In genomic region chr7:91880016-91880412, GRCh38 we compare ENCODE assay signal across 8 cellular contexts. TPM values are rescaled to one million over a fixed set of nuclear protein-coding genes. Genes with fewer than 3 reads are reported as not detected.
DNase-seq lines count a peak whose midpoint lies in the region; ATAC-seq and TF ChIP-seq lines count a peak whose summit lies in the region.

No MANE protein-coding gene starts in this region.

- WGBS in mammary epithelial cell (ENCODE audit: low coverage, missing lambda C conversion rate): 9% methylated on average over 9 of the region's 9 CpGs

- intact Hi-C loops in mammary epithelial cell (cut with micrococcal nuclease): loop anchor here (1.0 to 10.0 kb wide), 6 partner anchors 61 to 582 kb away; partner anchors contain the start of gene GATAD1

- H3K27me3 ChIP-seq in mammary epithelial cell (ENCODE audit: insufficient read depth, low read length): no peaks in the 10 kb centered on the region

- H3K4me3 Mint-ChIP-seq in naive B cell: peak overlapping the region; percentile 92 to 99 (median 98)

- peak overlapping the region; percentile 70 for H3K4me2 ChIP-seq in mammary epithelial cell (ENCODE audit: insufficient read depth, low read depth, low read length)

- H3K36me3 Mint-ChIP-seq in naive B cell: peaks cover 23 to 30% of the 10 kb centered on the region in 2 donors

- H3K9me3 Mint-ChIP-seq in naive B cell: peaks cover 0 to 4% (median 0%) of the 10 kb centered on the region in 7 donors

- peak overlapping the region; percentile 85 to 98 (median 95) for H3K27ac Mint-ChIP-seq in naive B cell

- no peak for TF ChIP-seq CTCF in mammary epithelial cell (conservative IDR thresholded peaks at IDR 0.05 in 1 of 2, IDR thresholded peaks at IDR 0.05 in 1 of 2; ENCODE audit: extremely low read depth in 1 of 2, insufficient read depth in 1 of 2, low read depth in 1 of 2, low read length in 2 of 2)

- TSS peak; percentile 69 for BruUV-seq in mammary epithelial cell (replicated peaks; lab: Mats Ljungman, UMichigan)

- H3K4me1 ChIP-seq in mammary epithelial cell (ENCODE audit: insufficient read depth, low read length): peaks cover 3% of the 10 kb centered on the region

- CTCF ChIA-PET in mammary epithelial cell (lab: Charles Lee; ENCODE audit: low non-redundant PET): interaction anchor here (1.8 kb wide), 1 partner anchor 567 kb away, joined by 10 read pairs; the partner anchor contains the start of gene GATAD1

- H2AFZ ChIP-seq in mammary epithelial cell (ENCODE audit: low read depth, low read length): peak overlapping the region; percentile 96

- peaks cover 29 to 43% (median 39%) of the 10 kb centered on the region in 3 donors for H3K4me1 Mint-ChIP-seq in naive B cell

- dilution Hi-C loops in mammary epithelial cell (cut with HindIII; ENCODE audit: low sequenced_read_pairs): loop anchor here (10.0 kb wide), 1 partner anchor 285 kb away; no protein-coding TSS in a partner anchor

- DNase-seq in mammary epithelial cell (peak; percentile 13), naive B cell (no peak), HCEC 1CT (no peak), GF-D8 (lab: John Stamatoyannopoulos, UW) (no peak)

- peaks cover 0 to 9% (median 5%) of the 10 kb centered on the region in 3 donors for H3K27me3 Mint-ChIP-seq in naive B cell

- H3K79me2 ChIP-seq in mammary epithelial cell (ENCODE audit: insufficient read depth, low read length): peaks cover 46% of the 10 kb centered on the region

- no peaks in the 10 kb centered on the region for H3K9me3 ChIP-seq in mammary epithelial cell (replicated peaks; ENCODE audit: insufficient read depth, low read length)

- H3K4me3 ChIP-seq in mammary epithelial cell (replicated peaks in 1 of 3; ENCODE audit: insufficient read depth in 1 of 3, low read depth in 2 of 3, low read length in 3 of 3): peak overlapping the region; percentile 69 to 85 (median 72)

- in situ Hi-C loops in mammary epithelial cell (cut with MboI; ENCODE audit: low sequenced_read_pairs in 2 of 2): no loop called here

- H3K9ac ChIP-seq in mammary epithelial cell (ENCODE audit: insufficient read depth, low read length): peak overlapping the region; percentile 84

- ATAC-seq in GM18502 (IDR thresholded peaks at IDR 0.05; ENCODE audit: poor library complexity, unreplicated experiment): peak; percentile 7
- ATAC-seq in HG03280 (IDR thresholded peaks at IDR 0.05; ENCODE audit: unreplicated experiment): peak; percentile 4
- no peak for ATAC-seq in naive B cell (ENCODE audit: low read depth in 2 of 2)
- ATAC-seq in HG03039 (IDR thresholded peaks at IDR 0.05; ENCODE audit: unreplicated experiment): no peak
- no peak for ATAC-seq in GM18873 (IDR thresholded peaks at IDR 0.05; ENCODE audit: low FRiP score, unreplicated experiment)

- H4K20me1 ChIP-seq in mammary epithelial cell (ENCODE audit: insufficient read depth, low read length): no peaks in the 10 kb centered on the region

- no peaks in the 10 kb centered on the region for H3K36me3 ChIP-seq in mammary epithelial cell (ENCODE audit: insufficient read depth, low read length)

- peak overlapping the region; percentile 55 for H3K27ac ChIP-seq in mammary epithelial cell (ENCODE audit: insufficient read depth, low read depth, low read length)

RNA-seq across cellular contexts. Expression of gene MTERF1, which starts 0.5 kb away (rescaled TPM):
- total RNA-seq in mammary epithelial cell: 10 to 100 TPM; 11.1 to 16.5 TPM
- polyA plus RNA-seq in mammary epithelial cell (5.3 TPM), naive B cell (ENCODE audit: low read depth in 6 of 6) (10 to 100 TPM; 11.7 to 17.9 (median 13.8) TPM)
- polyA minus RNA-seq in mammary epithelial cell: 30.5 TPM

Comparison
In these comparisons a context has a peak if more than half of its experiments do, and no peak if none do; other contexts are left out.
1. ATAC-seq: peak in GM18502 (single experiment) and HG03280 (single experiment); none in naive B cell (0 of 2), HG03039 (single experiment) and GM18873 (single experiment).